In genomic region chr1:936348-936747, GRCh38 we compare ENCODE assay signal across 1 cellular context.
TF ChIP-seq lines count a peak whose summit lies in the region.

No MANE protein-coding gene starts in this region.

TF ChIP-seq in HepG2, 621 proteins besides CTCF, POLR2A, EP300 and RAD21:
- TF ChIP-seq ATM (IDR thresholded peaks at IDR 0.05; ENCODE audit: borderline replicate concordance) (no peak), GABPB1 (CRISPR knock-in tag; IDR thresholded peaks at IDR 0.05) (0 out of 2 replicates have a peak, but pooled peaks have one; percentile 9), EZH2 (conservative IDR thresholded peaks at IDR 0.05; ENCODE audit: low read depth, low read length) (0 out of 2 replicates have a peak, but pooled peaks have one; percentile 7), CAMTA2 (CRISPR knock-in tag; IDR thresholded peaks at IDR 0.05; ENCODE audit: borderline replicate concordance) (no peak), SALL1 (CRISPR knock-in tag; IDR thresholded peaks at IDR 0.05) (no peak), SRF (IDR thresholded peaks at IDR 0.05; ENCODE audit: low read depth, low read length) (no peak)
TF ChIP-seq in HepG2: peak in this region for 2.
